In the genomic region with DNA sequence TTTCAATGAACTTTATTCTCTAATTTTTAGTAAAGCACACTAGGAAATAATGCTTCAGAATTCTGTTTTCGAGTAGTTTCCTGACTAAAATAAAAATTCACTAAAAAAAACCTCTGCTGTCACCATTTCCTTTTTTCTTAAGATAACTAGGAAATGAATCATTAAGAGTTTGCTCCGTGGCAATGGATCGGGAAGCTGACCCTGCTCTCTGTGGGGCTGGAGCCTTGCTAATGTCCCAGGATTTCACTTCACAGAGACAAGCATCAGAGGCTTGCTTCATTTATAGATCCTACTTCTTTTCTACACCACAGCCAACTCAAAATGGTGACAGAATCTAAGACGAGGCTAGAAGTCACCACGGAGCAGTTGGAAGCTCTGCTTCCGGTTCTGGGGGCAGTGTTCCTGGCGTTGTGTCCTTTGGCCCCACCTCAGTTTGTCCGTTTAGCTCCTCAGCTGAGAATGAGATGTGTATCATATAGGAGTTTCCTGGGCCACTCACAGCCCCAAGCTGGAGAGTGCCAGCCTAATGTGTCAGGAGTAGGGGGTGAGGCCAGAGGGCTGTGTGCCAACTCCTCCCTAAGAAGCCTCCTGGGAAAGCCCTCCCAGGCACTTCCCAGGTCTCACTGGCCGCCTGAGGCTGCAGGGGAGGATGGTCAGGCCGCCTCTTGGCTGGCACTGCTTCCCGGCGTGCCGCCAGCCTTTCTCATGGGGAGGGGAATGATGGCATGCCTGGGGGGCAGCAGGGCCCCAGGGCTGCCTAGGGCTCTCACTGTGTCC, we compare ENCODE assay signal across 8 cellular contexts. TPM values are rescaled to one million over a fixed set of nuclear protein-coding genes. Genes with fewer than 3 reads are reported as not detected.
A peak's percentile ranks its signal among the peaks of the same experiment; 100 is the strongest.
DNase-seq lines count a peak whose midpoint lies in the region; ATAC-seq and TF ChIP-seq lines count a peak whose summit lies in the region.

No MANE protein-coding gene starts in this region.

- intact Hi-C loops in upper lobe of right lung (cut with DNase I), result no loop called here

- H3K27me3 ChIP-seq in upper lobe of right lung, result no peaks in the 10 kb centered on the region

- ATAC-seq in left lobe of liver, result no peak
- peak; percentile 42 for ATAC-seq in upper lobe of right lung

- peaks cover 5% of the 10 kb centered on the region for H3K36me3 ChIP-seq in upper lobe of right lung

- peak overlapping the region; percentile 3 for H3K4me3 ChIP-seq in astrocyte of the spinal cord (ENCODE audit: low read depth, low read length)
- H3K4me3 ChIP-seq in upper lobe of right lung, result no peak overlapping the region

- TF ChIP-seq CTCF in astrocyte of the spinal cord (IDR thresholded peaks at IDR 0.05; ENCODE audit: low read depth, low read length) (no peak), upper lobe of right lung (IDR thresholded peaks at IDR 0.05) (no peak)

- peak; percentile 28 for DNase-seq in activated CD8-positive, alpha-beta memory T cell treated with anti-CD3 and anti-CD28 coated beads, Interleukin-2, amount 50 U/mL, for 48 hours
- no peak for DNase-seq in activated CD8-positive, alpha-beta memory T cell treated with anti-CD3 and anti-CD28 coated beads for 24 hours
- DNase-seq in astrocyte of the spinal cord (ENCODE audit: low read depth, low spot score) (peak; percentile 67), left lobe of liver (ENCODE audit: low spot score) (peak; percentile 30), upper lobe of right lung (peak; percentile 64), SIG-M5 (lab: John Stamatoyannopoulos, UW) (no peak), NCI-H748 (lab: John Stamatoyannopoulos, UW; ENCODE audit: unreplicated experiment) (no peak), hippocampal formation (lab: John Stamatoyannopoulos, UW) (no peak)

- peaks cover 59% of the 10 kb centered on the region for H3K4me1 ChIP-seq in upper lobe of right lung

- in situ Hi-C loops in astrocyte of the spinal cord (cut with HindIII; ENCODE audit: low sequenced_read_pairs), result loop anchor here (25.0 kb wide), 1 partner anchor 121 kb away; no protein-coding TSS in a partner anchor

- no peaks in the 10 kb centered on the region for H3K9me3 ChIP-seq in upper lobe of right lung

- peak overlapping the region; percentile 65 for H3K27ac ChIP-seq in upper lobe of right lung

RNA-seq across cellular contexts. Expression of a gene that starts 19.6 kb away (rescaled TPM):
- total RNA-seq in left lobe of liver, result 14.3 TPM
- 19.9 TPM for total RNA-seq in upper lobe of right lung

Comparison
In these comparisons a context has a peak if more than half of its experiments do, and no peak if none do; other contexts are left out.
1. DNase-seq: peak in activated CD8-positive, alpha-beta memory T cell treated with anti-CD3 and anti-CD28 coated beads, Interleukin-2, amount 50 U/mL, for 48 hours (single experiment), astrocyte of the spinal cord (single experiment), left lobe of liver (single experiment) and upper lobe of right lung (single experiment); none in activated CD8-positive, alpha-beta memory T cell treated with anti-CD3 and anti-CD28 coated beads for 24 hours (single experiment), SIG-M5 (single experiment), NCI-H748 (single experiment) and hippocampal formation (0 of 2).